ENCODE assay signal across 9 cellular contexts in the genomic region with DNA sequence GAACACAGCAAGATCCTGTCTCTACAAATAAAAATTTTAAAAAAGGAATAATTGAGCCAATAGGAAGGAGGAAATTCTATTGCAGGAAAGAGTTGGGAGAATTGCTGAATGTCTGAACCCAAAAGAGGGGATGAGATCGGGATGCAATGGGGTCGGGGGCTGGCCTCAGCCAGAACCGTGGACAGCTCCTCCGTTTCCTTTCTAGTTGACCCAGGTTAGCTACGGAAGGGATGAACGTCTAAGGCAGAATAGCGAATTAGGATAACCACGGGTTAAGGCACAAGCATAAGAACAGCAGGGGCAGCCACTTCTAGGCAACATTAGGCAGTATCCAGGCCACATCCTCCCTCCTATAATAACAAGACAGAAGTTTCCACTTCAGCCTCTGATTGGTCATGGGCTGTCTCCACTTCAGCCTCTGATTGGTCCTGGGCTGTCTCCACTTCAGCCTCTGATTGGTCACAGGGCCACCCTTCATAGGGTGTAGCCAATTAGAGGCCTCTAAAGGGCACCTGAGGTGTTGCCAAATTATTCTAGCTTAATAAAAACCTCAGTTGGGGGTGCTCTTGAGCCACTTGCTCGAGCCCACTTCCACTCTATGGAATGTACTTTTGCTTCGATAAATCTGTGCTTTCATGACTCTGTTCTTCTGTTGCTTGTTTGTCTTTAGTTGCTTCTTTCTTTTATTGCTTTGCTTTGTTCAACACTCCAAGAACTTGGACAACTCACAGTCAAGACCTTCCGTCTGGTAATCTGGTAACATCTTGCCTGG. TPM values are rescaled to one million over a fixed set of nuclear protein-coding genes. Genes with fewer than 3 reads are reported as not detected.
A peak's percentile ranks its signal among the peaks of the same experiment; 100 is the strongest.
DNase-seq lines count a peak whose midpoint lies in the region; ATAC-seq and TF ChIP-seq lines count a peak whose summit lies in the region.
"Had no signal": no experiment of that assay in that cellular context is flagged by ENCODE, and none has a peak within 500 bp of the region (broad histone marks: within the 10 kb centered on the region; RNA-seq: fewer than 3 reads in every experiment).

No MANE protein-coding gene starts in this region.

- no peaks in the 10 kb centered on the region for H3K9me3 ChIP-seq in psoas muscle

- H3K36me3 ChIP-seq in psoas muscle (ENCODE audit: insufficient read depth in 1 of 2, low read depth in 1 of 2) = no peaks in the 10 kb centered on the region
- H3K36me3 ChIP-seq: BLaER1 had no signal

- H3K4me3 ChIP-seq in psoas muscle = no peak overlapping the region
- H3K4me3 ChIP-seq: BLaER1 had no signal

- no peak overlapping the region for H3K27ac ChIP-seq in psoas muscle
- H3K27ac ChIP-seq: BLaER1 had no signal

- H3K4me1 ChIP-seq in psoas muscle = no peaks in the 10 kb centered on the region

- peaks cover 5% of the 10 kb centered on the region for H3K9me3 Mint-ChIP-seq in activated T-cell treated with anti-CD3 and anti-CD28 coated beads, Interleukin-2, amount 50 U/mL, for 4 hours

- H3K4me3 Mint-ChIP-seq in activated T-cell treated with anti-CD3 and anti-CD28 coated beads, Interleukin-2, amount 50 U/mL, for 4 hours = no peak overlapping the region

- no peaks in the 10 kb centered on the region for H3K27me3 ChIP-seq in psoas muscle (ENCODE audit: insufficient read depth in 3 of 3, low read length in 2 of 3)
- H3K27me3 ChIP-seq: BLaER1 had no signal

- no peaks in the 10 kb centered on the region for H3K36me3 Mint-ChIP-seq in activated T-cell treated with anti-CD3 and anti-CD28 coated beads, Interleukin-2, amount 50 U/mL, for 4 hours (ENCODE audit: insufficient read depth)

- ATAC-seq in activated T-cell treated with anti-CD3 and anti-CD28 coated beads, Interleukin-2, amount 50 U/mL, for 4 hours = peak; percentile 97 to 99
- ATAC-seq in SK-N-SH treated with all-trans-retinoic acid at 6 μM for 48 hours (peak; percentile 54; the same call in 2 of the 3 replicates), psoas muscle (no peak)

- H3K4me1 Mint-ChIP-seq in activated T-cell treated with anti-CD3 and anti-CD28 coated beads, Interleukin-2, amount 50 U/mL, for 4 hours (ENCODE audit: low read depth) = peaks cover 2% of the 10 kb centered on the region

- intact Hi-C loops in psoas muscle (cut with DNase I) = no loop called here

- H3K27me3 Mint-ChIP-seq in activated T-cell treated with anti-CD3 and anti-CD28 coated beads, Interleukin-2, amount 50 U/mL, for 4 hours (ENCODE audit: low read depth) = no peaks in the 10 kb centered on the region

- no peak for TF ChIP-seq CTCF in psoas muscle (IDR thresholded peaks at IDR 0.05)

- 32 to 34% (median 34%) methylated on average over 11 of the region's 11 CpGs for WGBS in psoas muscle, 3 donors

- no peak for DNase-seq in activated T-cell treated with anti-CD3 and anti-CD28 coated beads, Interleukin-2, amount 50 U/mL, for 4 hours
- DNase-seq in activated T-cell treated with anti-CD3 and anti-CD28 coated beads for 4 hours (no peak), NCI-H2029 (lab: John Stamatoyannopoulos, UW) (no peak), psoas muscle (no peak), SHP77 (lab: John Stamatoyannopoulos, UW) (no peak)
- DNase-seq in effector CD4-positive, alpha-beta T cell = peak; percentile 28
- peak; percentile 50 for DNase-seq in stimulated activated CD8-positive, alpha-beta memory T cell treated with anti-CD3 and anti-CD28 coated beads, Interleukin-4, amount 100 ng/mL, for 48 hours

TF ChIP-seq in SK-N-SH treated with all-trans-retinoic acid at 6 μM for 48 hours, 23 proteins besides CTCF, POLR2A, EP300 and RAD21:
- TF ChIP-seq, protein P1, sequence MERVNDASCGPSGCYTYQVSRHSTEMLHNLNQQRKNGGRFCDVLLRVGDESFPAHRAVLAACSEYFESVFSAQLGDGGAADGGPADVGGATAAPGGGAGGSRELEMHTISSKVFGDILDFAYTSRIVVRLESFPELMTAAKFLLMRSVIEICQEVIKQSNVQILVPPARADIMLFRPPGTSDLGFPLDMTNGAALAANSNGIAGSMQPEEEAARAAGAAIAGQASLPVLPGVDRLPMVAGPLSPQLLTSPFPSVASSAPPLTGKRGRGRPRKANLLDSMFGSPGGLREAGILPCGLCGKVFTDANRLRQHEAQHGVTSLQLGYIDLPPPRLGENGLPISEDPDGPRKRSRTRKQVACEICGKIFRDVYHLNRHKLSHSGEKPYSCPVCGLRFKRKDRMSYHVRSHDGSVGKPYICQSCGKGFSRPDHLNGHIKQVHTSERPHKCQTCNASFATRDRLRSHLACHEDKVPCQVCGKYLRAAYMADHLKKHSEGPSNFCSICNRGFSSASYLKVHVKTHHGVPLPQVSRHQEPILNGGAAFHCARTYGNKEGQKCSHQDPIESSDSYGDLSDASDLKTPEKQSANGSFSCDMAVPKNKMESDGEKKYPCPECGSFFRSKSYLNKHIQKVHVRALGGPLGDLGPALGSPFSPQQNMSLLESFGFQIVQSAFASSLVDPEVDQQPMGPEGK (CRISPR knock-in tag; IDR thresholded peaks at IDR 0.05; ENCODE audit: borderline replicate concordance) = no peak

RNA-seq across cellular contexts. Expression of a gene that starts 24.9 kb away (rescaled TPM):
- 100 to 1,000 TPM; 153 to 177 (median 168) TPM for total RNA-seq in activated T-cell treated with anti-CD3 and anti-CD28 coated beads, Interleukin-2, amount 50 U/mL, for 4 hours
- 10 to 100 TPM; 30.5 to 57.3 (median 42.5) TPM for total RNA-seq in psoas muscle
- 10 to 100 TPM; 24.3 to 43.2 (median 40.8) TPM for polyA plus RNA-seq in psoas muscle

Comparison
In these comparisons a context has a peak if more than half of its experiments do, and no peak if none do; other contexts are left out.
1. ATAC-seq: peak in activated T-cell treated with anti-CD3 and anti-CD28 coated beads, Interleukin-2, amount 50 U/mL, for 4 hours (2 of 2) and SK-N-SH treated with all-trans-retinoic acid at 6 μM for 48 hours (single experiment); none in psoas muscle (0 of 4).
2. DNase-seq: peak in effector CD4-positive, alpha-beta T cell (single experiment) and stimulated activated CD8-positive, alpha-beta memory T cell treated with anti-CD3 and anti-CD28 coated beads, Interleukin-4, amount 100 ng/mL, for 48 hours (single experiment); none in activated T-cell treated with anti-CD3 and anti-CD28 coated beads, Interleukin-2, amount 50 U/mL, for 4 hours (single experiment), activated T-cell treated with anti-CD3 and anti-CD28 coated beads for 4 hours (single experiment), NCI-H2029 (single experiment), psoas muscle (0 of 2) and SHP77 (0 of 2).